ENCODE assay signal across 21 cellular contexts in genomic region chr12:26224657-26225056, GRCh38. TPM values are rescaled to one million over a fixed set of nuclear protein-coding genes. Genes with fewer than 3 reads are reported as not detected.
DNase-seq lines count a peak whose midpoint lies in the region; ATAC-seq and TF ChIP-seq lines count a peak whose summit lies in the region.
"Had no signal": no experiment of that assay in that cellular context is flagged by ENCODE, and none has a peak within 500 bp of the region (broad histone marks: within the 10 kb centered on the region; RNA-seq: fewer than 3 reads in every experiment).

No MANE protein-coding gene starts in this region.

- no peak overlapping the region for H3K9ac ChIP-seq in mesenchymal stem cell (ENCODE audit: low read length)
- H3K9ac ChIP-seq: BLaER1 treated with 17β-estradiol and CSF1 and Interleukin-3, amounts not matched to agents 10 nM and 100 nM had no signal

- no peaks in the 10 kb centered on the region for H3K36me3 ChIP-seq in Panc1 (ENCODE audit: control insufficient read depth, insufficient read depth, low read length)
- H3K36me3 ChIP-seq in mesenchymal stem cell (ENCODE audit: control insufficient read depth in 1 of 2, insufficient read depth in 2 of 2, low read depth in 1 of 2, low read length in 2 of 2) = no peaks in the 10 kb centered on the region
- H3K36me3 ChIP-seq: BE2C; BLaER1 treated with 17β-estradiol and CSF1 and Interleukin-3, amounts not matched to agents 10 nM and 100 nM; HAP-1 had no signal

- H3K23ac ChIP-seq in mesenchymal stem cell (ENCODE audit: low read length in 2 of 2) = no peak overlapping the region

- in situ Hi-C loops in Panc1 (cut with HindIII; ENCODE audit: low pct_unique_long_range_greater_than_20kb, low sequenced_read_pairs) = no loop called here

- no peak overlapping the region for H4K91ac ChIP-seq in mesenchymal stem cell (ENCODE audit: low read length)

- H2BK12ac ChIP-seq in mesenchymal stem cell (ENCODE audit: low read length in 2 of 2) = no peak overlapping the region

- H2AFZ ChIP-seq in mesenchymal stem cell (ENCODE audit: low read depth, low read length) = no peak overlapping the region

- H3K4ac ChIP-seq in mesenchymal stem cell (ENCODE audit: low read depth in 1 of 2, low read length in 2 of 2) = no peak overlapping the region

- TF ChIP-seq CTCF in Panc1 (IDR thresholded peaks at IDR 0.05) = no peak

- H2BK120ac ChIP-seq in mesenchymal stem cell (ENCODE audit: low read depth, low read length) = no peak overlapping the region

- H3K27me3 ChIP-seq in Panc1 (ENCODE audit: control insufficient read depth, insufficient read depth, low read length) (peaks cover 5% of the 10 kb centered on the region; the same call in 1 of the 2 replicates), mesenchymal stem cell (ENCODE audit: control insufficient read depth in 1 of 2, insufficient read depth in 1 of 2, low read length in 2 of 2) (no peaks in the 10 kb centered on the region)
- H3K27me3 ChIP-seq: BE2C; BLaER1 treated with 17β-estradiol and CSF1 and Interleukin-3, amounts not matched to agents 10 nM and 100 nM had no signal

- no peak overlapping the region for H3K4me2 ChIP-seq in mesenchymal stem cell (ENCODE audit: low read length, poor library complexity, severe bottlenecking)
- H3K4me2 ChIP-seq: A549; BLaER1 treated with 17β-estradiol and CSF1 and Interleukin-3, amounts not matched to agents 10 nM and 100 nM had no signal

- POLR2A ChIA-PET in Panc1 (lab: Charles Lee) = no interaction called here

- H4K8ac ChIP-seq in mesenchymal stem cell (ENCODE audit: low read length) = no peak overlapping the region

- intact Hi-C loops in left cardiac atrium (cut with DNase I) = no loop called here
- intact Hi-C loops in Right ventricle myocardium inferior (cut with DNase I) = no loop called here
- intact Hi-C loops in Panc1 (cut with micrococcal nuclease; ENCODE audit: unreplicated experiment) = no loop called here

- 100% methylated on average over 4 of the region's 5 CpGs for WGBS in mesenchymal stem cell

- H3K14ac ChIP-seq in mesenchymal stem cell (ENCODE audit: low read length in 2 of 2) = no peak overlapping the region

- H3K4me3 ChIP-seq in Panc1 (ENCODE audit: low read depth in 2 of 2, low read length in 2 of 2) = no peak overlapping the region
- H3K4me3 ChIP-seq in mesenchymal stem cell (ENCODE audit: insufficient read depth in 1 of 2, low read depth in 1 of 2, low read length in 2 of 2) = no peak overlapping the region
- H3K4me3 ChIP-seq: A549; BLaER1 treated with 17β-estradiol and CSF1 and Interleukin-3, amounts not matched to agents 10 nM and 100 nM; HAP-1 had no signal

- no peak overlapping the region for H2BK5ac ChIP-seq in mesenchymal stem cell (ENCODE audit: low read depth, low read length, poor library complexity, severe bottlenecking)

- no peak overlapping the region for H3K18ac ChIP-seq in mesenchymal stem cell (ENCODE audit: low read depth in 1 of 2, low read length in 2 of 2)

- no peak overlapping the region for H2BK15ac ChIP-seq in mesenchymal stem cell (ENCODE audit: low read depth, poor library complexity, severe bottlenecking)

- no TSS peak for BruUV-seq in Panc1 (replicated peaks; lab: Mats Ljungman, UMichigan)

- ATAC-seq in left cardiac atrium (peak; percentile 59 to 62), Right ventricle myocardium inferior (no peak), Panc1 (no peak), HG03097 (IDR thresholded peaks at IDR 0.05; ENCODE audit: low FRiP score, unreplicated experiment) (no peak)
- ATAC-seq: A549 had no signal

- peak; percentile 38 for DNase-seq in left cardiac atrium
- DNase-seq in Right ventricle myocardium inferior (ENCODE audit: missing footprints) = no peak
- DNase-seq in Panc1 (ENCODE audit: low read depth, low spot score) = no peak
- no peak for DNase-seq in mesenchymal stem cell
- no peak for DNase-seq in dedifferentiated amniotic fluid mesenchymal stem cell (ENCODE audit: extremely low spot score)
- DNase-seq: 8988T; ACHN; AML-193; BE2C; CD4-positive, alpha-beta T cell; CD8-positive, alpha-beta memory T cell; DMS 273 treated with DMSO at 0.1 percent for 48 hours; DMS79; EL; GF-D8; GOT3; HFFc6 had no signal

- H3K9me3 ChIP-seq in Panc1 (ENCODE audit: control insufficient read depth, insufficient read depth, low read depth, low read length) (no peaks in the 10 kb centered on the region), mesenchymal stem cell (ENCODE audit: control insufficient read depth, low read length) (no peaks in the 10 kb centered on the region)
- H3K9me3 ChIP-seq: A549, BE2C, HAP-1 had no signal

- CTCF ChIA-PET in Panc1 (lab: Charles Lee) = no interaction called here

- H3K79me1 ChIP-seq in mesenchymal stem cell (replicated peaks; ENCODE audit: low read length, poor library complexity, severe bottlenecking) = no peaks in the 10 kb centered on the region

- H3K27ac ChIP-seq in Panc1 (ENCODE audit: low read length) (peak overlapping the region; percentile 13; the same call in 1 of the 2 replicates), mesenchymal stem cell (ENCODE audit: low read length, poor library complexity, severe bottlenecking) (no peak overlapping the region)
- H3K27ac ChIP-seq: A549; BLaER1 treated with 17β-estradiol and CSF1 and Interleukin-3, amounts not matched to agents 10 nM and 100 nM had no signal

- H2AK5ac ChIP-seq in mesenchymal stem cell (ENCODE audit: low read length, severe bottlenecking) = peak overlapping the region; percentile 70

- H3K4me1 ChIP-seq in Panc1 (ENCODE audit: control insufficient read depth, insufficient read depth, low read length) = peaks cover 17% of the 10 kb centered on the region
- peaks cover 8% of the 10 kb centered on the region for H3K4me1 ChIP-seq in mesenchymal stem cell (ENCODE audit: control insufficient read depth, insufficient read depth, low read depth, low read length)
- H3K4me1 ChIP-seq: A549; BE2C; BLaER1 treated with 17β-estradiol and CSF1 and Interleukin-3, amounts not matched to agents 10 nM and 100 nM had no signal

RNA-seq across cellular contexts. Expression of gene SSPN, which starts 29.3 kb away (rescaled TPM):
- total RNA-seq in left cardiac atrium (100 to 1,000 TPM; 103 to 114 TPM), Right ventricle myocardium inferior (49.8 TPM), Panc1 (2021; ENCODE audit: unreplicated experiment) (23.4 TPM)
- 16.7 TPM for polyA plus RNA-seq in Panc1 (2012; ENCODE audit: insufficient read length)
- 8.3 TPM for polyA plus RNA-seq in mesenchymal stem cell (2013, experiment 1 of 2)
- 7.6 TPM for polyA plus RNA-seq in mesenchymal stem cell (2013, experiment 2 of 2)
- total RNA-seq: CD4-positive, alpha-beta T cell; CD8-positive, alpha-beta memory T cell had no signal
- polyA plus RNA-seq: CD8-positive, alpha-beta memory T cell had no signal

Comparison
In these comparisons a context has a peak if more than half of its experiments do, and no peak if none do; other contexts are left out.
1. ATAC-seq: peak in left cardiac atrium (2 of 2); none in Right ventricle myocardium inferior (single experiment), Panc1 (single experiment) and HG03097 (single experiment).